Comparison of ENCODE assay signal across 19 cellular contexts in genomic region chr9:97847474-97848236, GRCh38. TPM values are rescaled to one million over a fixed set of nuclear protein-coding genes. Genes with fewer than 3 reads are reported as not detected.
DNase-seq lines count a peak whose midpoint lies in the region; ATAC-seq and TF ChIP-seq lines count a peak whose summit lies in the region.
"Had no signal": no experiment of that assay in that cellular context is flagged by ENCODE, and none has a peak within 500 bp of the region (broad histone marks: within the 10 kb centered on the region; RNA-seq: fewer than 3 reads in every experiment).

No MANE protein-coding gene starts in this region.

- H3K9me3 ChIP-seq in left ventricle myocardium inferior (replicated peaks) (no peaks in the 10 kb centered on the region), T-helper 17 cell (ENCODE audit: control insufficient read depth, low read length, poor library complexity, severe bottlenecking) (no peaks in the 10 kb centered on the region), iPS-20b (ENCODE audit: insufficient read depth, low read depth, low read length) (peaks cover 11% of the 10 kb centered on the region; the same call in 1 of the 2 replicates), thyroid gland (no peaks in the 10 kb centered on the region)
- H3K9me3 ChIP-seq in CD4-positive, alpha-beta memory T cell (ENCODE audit: control insufficient read depth in 1 of 2, low read length in 2 of 2), result no peaks in the 10 kb centered on the region
- H3K9me3 ChIP-seq: ascending aorta had no signal

- TF ChIP-seq CTCF in left ventricle myocardium inferior (IDR thresholded peaks at IDR 0.05; ENCODE audit: borderline replicate concordance) (no peak), thyroid gland (IDR thresholded peaks at IDR 0.05) (peak in 1 of 6 experiments; percentile 33)

- H3K9ac ChIP-seq in iPS-20b (ENCODE audit: low read depth, low read length), result no peak overlapping the region

- no peaks in the 10 kb centered on the region for H3K36me3 ChIP-seq in left ventricle myocardium inferior
- H3K36me3 ChIP-seq in iPS-20b (ENCODE audit: insufficient read depth, low read depth, low read length), result no peaks in the 10 kb centered on the region
- no peaks in the 10 kb centered on the region for H3K36me3 ChIP-seq in thyroid gland
- no peaks in the 10 kb centered on the region for H3K36me3 ChIP-seq in CD4-positive, alpha-beta memory T cell (ENCODE audit: insufficient read depth, low read length)
- H3K36me3 ChIP-seq: ascending aorta had no signal

- 8 to 15% methylated on average over 12 to 17 of the region's 31 CpGs for WGBS in thyroid gland, 2 donors

- peaks cover 76% of the 10 kb centered on the region for H3K27me3 Mint-ChIP-seq in T-helper 17 cell
- peaks cover 56 to 70% of the 10 kb centered on the region in 2 donors for H3K27me3 Mint-ChIP-seq in CD4-positive, alpha-beta memory T cell

- peaks cover 0 to 9% (median under 1%) of the 10 kb centered on the region in 8 donors for H3K9me3 Mint-ChIP-seq in CD4-positive, alpha-beta memory T cell

- H3K27ac Mint-ChIP-seq in T-helper 17 cell, result no peak overlapping the region
- peak overlapping the region in 1 of 7 donors; percentile 66 for H3K27ac Mint-ChIP-seq in CD4-positive, alpha-beta memory T cell
- H3K27ac Mint-ChIP-seq: activated CD8-positive, alpha-beta T cell treated with anti-CD3 and anti-CD28 coated beads, Interleukin-2, amount 10 ng/mL, durations not matched to agents 7 days and 5 days had no signal

- no peak for ATAC-seq in T-helper 17 cell
- ATAC-seq in GM19324 (IDR thresholded peaks at IDR 0.05; ENCODE audit: low FRiP score, unreplicated experiment), result no peak
- ATAC-seq: activated CD8-positive, alpha-beta T cell treated with anti-CD3 and anti-CD28 coated beads, Interleukin-2, amount 10 ng/mL, durations not matched to agents 7 days and 5 days; esophagus mucosa had no signal

- H3K4me3 Mint-ChIP-seq in T-helper 17 cell, result peak overlapping the region; percentile 5
- H3K4me3 Mint-ChIP-seq in CD4-positive, alpha-beta memory T cell, result peak overlapping the region in 4 of 8 donors; percentile 19 to 64 (median 32)

- H3K36me3 Mint-ChIP-seq in T-helper 17 cell (ENCODE audit: low read depth), result peaks cover 7% of the 10 kb centered on the region
- no peaks in the 10 kb centered on the region for H3K36me3 Mint-ChIP-seq in CD4-positive, alpha-beta memory T cell

- DNase-seq in cardiac septum (ENCODE audit: low spot score) (peak; percentile 56), left ventricle myocardium inferior (no peak), T-helper 17 cell (no peak), thyroid gland (peak; percentile 48 to 64), NCI-H446 treated with DMSO at 0.1 percent for 48 hours (lab: John Stamatoyannopoulos, UW) (no peak)
- no peak for DNase-seq in CD4-positive, alpha-beta memory T cell
- DNase-seq: activated CD8-positive, alpha-beta T cell treated with anti-CD3 and anti-CD28 coated beads, Interleukin-2, amount 10 ng/mL, durations not matched to agents 7 days and 5 days; cortex of kidney; NCI-H510A treated with DMSO at 0.1 percent for 48 hours; occipital lobe; stimulated activated CD4-positive, alpha-beta T cell treated with anti-CD3 and anti-CD28 coated beads, Interleukin-2, amount 100 ng/mL, for 48 hours had no signal

- intact Hi-C loops in cardiac septum (cut with DNase I) (no loop called here), left ventricle myocardium inferior (cut with micrococcal nuclease) (no loop called here), thyroid gland (cut with DNase I) (loop anchor here (5.0 kb wide), 1 partner anchor 135 kb away; no protein-coding TSS in a partner anchor)
- intact Hi-C loops in CD4-positive, alpha-beta memory T cell (cut with micrococcal nuclease), result no loop called here

- no peak overlapping the region for H3K27ac ChIP-seq in left ventricle myocardium inferior (replicated peaks)
- H3K27ac ChIP-seq in iPS-20b (ENCODE audit: low read length), result no peak overlapping the region
- peak overlapping the region; percentile 92 to 96 (median 95) for H3K27ac ChIP-seq in thyroid gland
- no peak overlapping the region for H3K27ac ChIP-seq in CD4-positive, alpha-beta memory T cell (ENCODE audit: low read depth, low read length)
- H3K27ac ChIP-seq: ascending aorta, SK-N-MC had no signal

- H3K4me3 ChIP-seq in left ventricle myocardium inferior (no peak overlapping the region), iPS-20b (ENCODE audit: low read length) (peak overlapping the region; percentile 55), thyroid gland (replicated peaks in 1 of 3) (peak overlapping the region; percentile 47 to 74 (median 52))
- H3K4me3 ChIP-seq in CD4-positive, alpha-beta memory T cell (ENCODE audit: low read length in 2 of 2), result no peak overlapping the region
- H3K4me3 ChIP-seq: SK-N-MC had no signal

- peaks cover 28% of the 10 kb centered on the region for H3K4me1 ChIP-seq in left ventricle myocardium inferior
- 0 out of 2 replicates have a peak, but pooled peaks cover 2% of the 10 kb centered on the region for H3K4me1 ChIP-seq in iPS-20b (ENCODE audit: insufficient read depth, low read length)
- H3K4me1 ChIP-seq in thyroid gland, result peaks cover 28 to 38% of the 10 kb centered on the region in 2 donors
- peaks cover 31% of the 10 kb centered on the region for H3K4me1 ChIP-seq in CD4-positive, alpha-beta memory T cell (ENCODE audit: insufficient read depth, low read length)

- POLR2A ChIA-PET in CD4-positive, alpha-beta memory T cell (lab: Charles Lee; ENCODE audit: partially characterized antibody), result no interaction called here

- H3K27me3 ChIP-seq in left ventricle myocardium inferior (ENCODE audit: low read depth), result peaks cover 100% of the 10 kb centered on the region
- H3K27me3 ChIP-seq in iPS-20b (ENCODE audit: insufficient read depth, low read length), result peaks cover 93% of the 10 kb centered on the region
- H3K27me3 ChIP-seq in thyroid gland, result no peaks in the 10 kb centered on the region
- H3K27me3 ChIP-seq in CD4-positive, alpha-beta memory T cell (ENCODE audit: insufficient read depth, low read length), result peaks cover 41% of the 10 kb centered on the region

- CTCF ChIA-PET in CD4-positive, alpha-beta memory T cell (lab: Charles Lee; ENCODE audit: partially characterized antibody), result interaction anchor here (1.9 kb wide), 1 partner anchor 24 kb away, joined by 4 read pairs; no protein-coding TSS in a partner anchor

- TF ChIP-seq POLR2A in thyroid gland (IDR thresholded peaks at IDR 0.05), result peak in 1 of 2 donors; percentile 12

- peaks cover 12% of the 10 kb centered on the region for H3K4me1 Mint-ChIP-seq in T-helper 17 cell
- peaks cover 16 to 54% (median 20%) of the 10 kb centered on the region in 4 donors for H3K4me1 Mint-ChIP-seq in CD4-positive, alpha-beta memory T cell

RNA-seq across cellular contexts. Expression of gene FOXE1, which starts 5.4 kb away (rescaled TPM):
- total RNA-seq in cardiac septum (not detected), left ventricle myocardium inferior (not detected), T-helper 17 cell (under 1 TPM in 1 of 2 donors, not detected in 1; 0.08 TPM), thyroid gland (100 to 1,000 TPM; 405 to 748 (median 454) TPM)
- total RNA-seq in CD4-positive, alpha-beta memory T cell, result not detected
- polyA plus RNA-seq in CD4-positive, alpha-beta memory T cell, result not detected
- total RNA-seq: ascending aorta, H4, HT1080, M059J, occipital lobe had no signal

Comparison
In these comparisons a context has a peak if more than half of its experiments do, and no peak if none do; other contexts are left out.
1. DNase-seq: peak in cardiac septum (single experiment) and thyroid gland (2 of 2); none in left ventricle myocardium inferior (single experiment), T-helper 17 cell (0 of 3), NCI-H446 treated with DMSO at 0.1 percent for 48 hours (single experiment) and CD4-positive, alpha-beta memory T cell (0 of 5).
2. H3K27ac ChIP-seq: peak in thyroid gland (3 of 3); none in left ventricle myocardium inferior (single experiment), iPS-20b (single experiment) and CD4-positive, alpha-beta memory T cell (single experiment).
3. H3K4me3 ChIP-seq: peak in iPS-20b (single experiment) and thyroid gland (3 of 3); none in left ventricle myocardium inferior (single experiment) and CD4-positive, alpha-beta memory T cell (0 of 2).
4. RNA of gene FOXE1, which starts 5.4 kb away (total RNA-seq): 405 to 748 TPM in thyroid gland; 0.08 TPM in T-helper 17 cell, not detected in CD4-positive, alpha-beta memory T cell, not detected in cardiac septum (single experiment) and not detected in left ventricle myocardium inferior (single experiment); every median in the first group is over 100 times any median in the second.